Comparison of ENCODE assay signal across 9 cellular contexts in the genomic region with DNA sequence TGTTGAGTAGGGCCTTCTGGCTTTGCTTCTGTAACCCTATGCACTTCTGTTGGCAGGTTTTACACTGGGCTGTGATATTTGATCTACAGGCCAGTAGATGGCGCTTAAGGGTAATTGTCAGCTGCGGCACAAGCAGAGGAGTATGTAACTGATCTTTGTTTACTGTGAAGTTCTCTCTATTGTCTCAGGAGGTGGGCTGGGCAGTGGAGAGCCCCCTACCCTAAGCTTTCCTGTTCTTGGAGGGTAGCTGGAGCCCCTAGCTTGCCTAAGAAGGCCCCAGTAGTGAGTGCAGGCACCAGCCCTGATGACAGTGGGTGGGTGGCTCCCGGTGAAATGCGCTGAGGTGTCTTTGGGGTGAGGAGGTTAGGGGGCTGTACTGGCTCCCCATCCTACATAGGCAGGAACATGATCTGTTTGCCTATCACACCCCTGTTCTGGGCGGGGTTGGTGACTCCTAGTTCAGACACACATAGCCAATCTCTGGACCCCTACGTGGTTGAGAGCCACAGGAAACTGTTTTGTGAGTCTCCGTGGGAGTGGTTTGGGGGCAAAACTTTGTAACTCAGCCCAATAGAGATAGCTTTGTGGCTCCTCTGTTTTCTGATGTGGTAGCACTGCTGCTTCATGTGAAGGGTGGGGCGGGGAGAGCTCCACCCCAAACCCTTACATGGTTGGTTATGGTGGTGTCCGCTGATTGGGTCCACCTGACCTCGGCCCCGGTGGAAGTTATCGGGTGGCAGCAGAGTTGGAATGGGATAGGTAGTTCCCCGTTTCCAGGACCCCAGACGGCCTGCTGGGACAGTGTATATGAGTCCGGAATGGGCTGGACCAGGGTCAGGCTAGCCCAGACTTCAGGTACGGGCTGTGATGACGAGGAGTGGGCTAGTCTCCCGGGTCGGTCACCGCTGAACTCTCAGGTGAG.
DNase-seq lines count a peak whose midpoint lies in the region; ATAC-seq and TF ChIP-seq lines count a peak whose summit lies in the region.
"Had no signal": no experiment of that assay in that cellular context is flagged by ENCODE, and none has a peak within 500 bp of the region (broad histone marks: within the 10 kb centered on the region; RNA-seq: fewer than 3 reads in every experiment).

No MANE protein-coding gene starts in this region.

- no peaks in the 10 kb centered on the region for H3K9me3 Mint-ChIP-seq in CD4-positive, alpha-beta T cell
- H3K9me3 Mint-ChIP-seq in activated naive CD8-positive, alpha-beta T cell (ENCODE audit: low read depth): no peaks in the 10 kb centered on the region
- no peaks in the 10 kb centered on the region for H3K9me3 Mint-ChIP-seq in progenitor cell of endocrine pancreas (ENCODE audit: low read depth)
- H3K9me3 Mint-ChIP-seq in type B pancreatic cell: no peaks in the 10 kb centered on the region

- no peaks in the 10 kb centered on the region for H3K9me3 ChIP-seq in CD4-positive, alpha-beta T cell (ENCODE audit: control insufficient read depth, low read length)
- H3K9me3 ChIP-seq: SJSA1 had no signal

- peaks cover 67% of the 10 kb centered on the region for H3K4me1 Mint-ChIP-seq in CD4-positive, alpha-beta T cell (ENCODE audit: low read depth)
- H3K4me1 Mint-ChIP-seq in activated naive CD8-positive, alpha-beta T cell (ENCODE audit: low read depth): peaks cover 52% of the 10 kb centered on the region
- H3K4me1 Mint-ChIP-seq in progenitor cell of endocrine pancreas (ENCODE audit: low read depth): peaks cover 4% of the 10 kb centered on the region
- peaks cover 13% of the 10 kb centered on the region for H3K4me1 Mint-ChIP-seq in type B pancreatic cell (ENCODE audit: unreplicated experiment)

- peak; percentile 67 to 94 (median 76) for DNase-seq in CD4-positive, alpha-beta T cell
- DNase-seq in LHCN-M2 (ENCODE audit: low read depth) (peak; percentile 57), SKM-1 (lab: John Stamatoyannopoulos, UW; ENCODE audit: unreplicated experiment) (peak; percentile 62), left cardiac atrium (peak; percentile 34), progenitor cell of endocrine pancreas (ENCODE audit: low spot score, unreplicated experiment) (no peak), type B pancreatic cell (ENCODE audit: extremely low spot score, unreplicated experiment) (no peak)

- intact Hi-C loops in CD4-positive, alpha-beta T cell (cut with DNase I, micrococcal nuclease): loop anchor here (1.0 to 5.0 kb wide), 10 partner anchors 34 to 226 kb away; partner anchors contain the start of genes SLFN11 (in 1 of the 2) and SLFN12 (in 1 of the 2)
- intact Hi-C loops in left cardiac atrium (cut with DNase I): loop anchor here (1.0 to 5.0 kb wide), 3 partner anchors 119 to 226 kb away; partner anchors contain the start of genes SLFN12 (in 1 of the 2) and SLFN12L (in 1 of the 2)

- TF ChIP-seq CTCF in CD4-positive, alpha-beta T cell (IDR thresholded peaks at IDR 0.05): peak; percentile 78
- peak; percentile 87 for TF ChIP-seq CTCF in progenitor cell of endocrine pancreas (IDR thresholded peaks at IDR 0.05; ENCODE audit: unreplicated experiment)
- peak; percentile 88 for TF ChIP-seq CTCF in type B pancreatic cell (conservative IDR thresholded peaks at IDR 0.05)

- POLR2A ChIA-PET in CD4-positive, alpha-beta T cell (lab: Charles Lee): interaction anchor here (0.6 to 4.7 kb wide), 43 partner anchors 9 to 451 kb away, joined by 3 to 84 read pairs (median 4); partner anchors contain the start of genes AP2B1, PEX12, SLFN11 and SLFN12

- H3K27me3 Mint-ChIP-seq in CD4-positive, alpha-beta T cell: no peaks in the 10 kb centered on the region
- H3K27me3 Mint-ChIP-seq in activated naive CD8-positive, alpha-beta T cell: no peaks in the 10 kb centered on the region
- H3K27me3 Mint-ChIP-seq in progenitor cell of endocrine pancreas (peaks cover 19% of the 10 kb centered on the region), type B pancreatic cell (peaks cover 33% of the 10 kb centered on the region)

- peak overlapping the region; percentile 96 for H3K27ac Mint-ChIP-seq in CD4-positive, alpha-beta T cell
- peak overlapping the region; percentile 94 for H3K27ac Mint-ChIP-seq in activated naive CD8-positive, alpha-beta T cell
- H3K27ac Mint-ChIP-seq in progenitor cell of endocrine pancreas (no peak overlapping the region), type B pancreatic cell (peak overlapping the region; percentile 34)

- H3K36me3 Mint-ChIP-seq in CD4-positive, alpha-beta T cell (ENCODE audit: low read depth): no peaks in the 10 kb centered on the region
- H3K36me3 Mint-ChIP-seq in activated naive CD8-positive, alpha-beta T cell: no peaks in the 10 kb centered on the region
- no peaks in the 10 kb centered on the region for H3K36me3 Mint-ChIP-seq in progenitor cell of endocrine pancreas (ENCODE audit: insufficient read depth)
- no peaks in the 10 kb centered on the region for H3K36me3 Mint-ChIP-seq in type B pancreatic cell

- peak overlapping the region; percentile 69 for H3K27ac ChIP-seq in CD4-positive, alpha-beta T cell (ENCODE audit: low read depth, low read length)
- H3K27ac ChIP-seq: SJSA1 had no signal

- ATAC-seq in CD4-positive, alpha-beta T cell (ENCODE audit: poor library complexity): peak; percentile 90
- peak; percentile 47 for ATAC-seq in GM19468 (IDR thresholded peaks at IDR 0.05; ENCODE audit: extremely low read depth, unreplicated experiment)
- ATAC-seq in left cardiac atrium: peak; percentile 91

- CTCF ChIA-PET in CD4-positive, alpha-beta T cell (lab: Charles Lee): interaction anchor here (0.6 to 3.5 kb wide), 41 partner anchors 9 to 276 kb away, joined by 3 to 57 read pairs (median 4); partner anchors contain the start of gene PEX12

- H3K27me3 ChIP-seq in CD4-positive, alpha-beta T cell (ENCODE audit: control insufficient read depth, insufficient read depth, low read length): no peaks in the 10 kb centered on the region
- H3K27me3 ChIP-seq: SJSA1 had no signal

- peak overlapping the region; percentile 89 for H3K4me3 Mint-ChIP-seq in CD4-positive, alpha-beta T cell
- peak overlapping the region; percentile 95 for H3K4me3 Mint-ChIP-seq in activated naive CD8-positive, alpha-beta T cell
- peak overlapping the region; percentile 62 for H3K4me3 Mint-ChIP-seq in progenitor cell of endocrine pancreas (ENCODE audit: low read depth)
- peak overlapping the region; percentile 48 for H3K4me3 Mint-ChIP-seq in type B pancreatic cell

Comparison
In these comparisons a context has a peak if more than half of its experiments do, and no peak if none do; other contexts are left out.
1. DNase-seq: peak in CD4-positive, alpha-beta T cell (10 of 10), LHCN-M2 (single experiment), SKM-1 (single experiment) and left cardiac atrium (single experiment); none in progenitor cell of endocrine pancreas (single experiment) and type B pancreatic cell (single experiment).
2. Peak in every context shown above with its lines, with median percentiles within 50 percentile points of each other: ATAC-seq, H3K4me3 Mint-ChIP-seq and CTCF ChIP-seq.